In genomic region chr10:6580279-6581029, GRCh38 we compare ENCODE assay signal across 8 cellular contexts. TPM values are rescaled to one million over a fixed set of nuclear protein-coding genes. Genes with fewer than 3 reads are reported as not detected.
DNase-seq lines count a peak whose midpoint lies in the region; ATAC-seq and TF ChIP-seq lines count a peak whose summit lies in the region.

No MANE protein-coding gene starts in this region.

- H3K36me3 ChIP-seq in Karpas-422 (ENCODE audit: insufficient read depth, low read length) = no peaks in the 10 kb centered on the region
- no peaks in the 10 kb centered on the region for H3K36me3 ChIP-seq in kidney epithelial cell (ENCODE audit: control insufficient read depth, insufficient read depth, low read length)

- TF ChIP-seq CTCF in kidney epithelial cell (IDR thresholded peaks at IDR 0.05; ENCODE audit: insufficient read depth, low read length, poor library complexity, severe bottlenecking) = no peak

- H2AFZ ChIP-seq in Karpas-422 (ENCODE audit: low read length) = peak overlapping the region; percentile 99

- H3K27me3 ChIP-seq in Karpas-422 (ENCODE audit: low read length) = no peaks in the 10 kb centered on the region
- no peaks in the 10 kb centered on the region for H3K27me3 ChIP-seq in kidney epithelial cell (ENCODE audit: control insufficient read depth, insufficient read depth, low read length)

- peak; percentile 96 for ATAC-seq in GM21723 (IDR thresholded peaks at IDR 0.05; ENCODE audit: unreplicated experiment)

- H3K9ac ChIP-seq in Karpas-422 (ENCODE audit: low read length) = peak overlapping the region; percentile 69

- no peaks in the 10 kb centered on the region for H3K9me2 ChIP-seq in Karpas-422 (replicated peaks; ENCODE audit: insufficient read depth, low read length)

- H3K9me3 ChIP-seq in Karpas-422 (ENCODE audit: low read length) = no peaks in the 10 kb centered on the region

- no peaks in the 10 kb centered on the region for H4K20me1 ChIP-seq in Karpas-422 (ENCODE audit: insufficient read depth, low read depth, low read length)

- peak overlapping the region; percentile 89 for H3K4me2 ChIP-seq in Karpas-422 (ENCODE audit: low read depth, low read length, poor library complexity, severe bottlenecking)

- peak overlapping the region; percentile 74 for H3K4me3 ChIP-seq in Karpas-422 (ENCODE audit: low read length)
- H3K4me3 ChIP-seq in kidney epithelial cell (ENCODE audit: low read depth, low read length) = peak overlapping the region; percentile 71

- DNase-seq in ELF-1 (ENCODE audit: low read depth, low spot score) = peak; percentile 87
- peak; percentile 84 for DNase-seq in Karpas-422
- peak; percentile 94 for DNase-seq in activated CD4-positive, CD25-positive, alpha-beta regulatory T cell treated with anti-CD3 and anti-CD28 coated beads, Interleukin-2, amount 50 U/mL, for 72 hours
- peak; percentile 8 for DNase-seq in cerebellum (ENCODE audit: low spot score)
- no peak for DNase-seq in kidney epithelial cell (ENCODE audit: low read depth)
- peak; percentile 73 to 82 for DNase-seq in stimulated activated CD4-positive, alpha-beta T cell treated with anti-CD3 and anti-CD28 coated beads, Interleukin-15, amount 100 ng/mL, for 48 hours (ENCODE audit: low read depth in 2 of 2)
- DNase-seq in NCI-H524 treated with DMSO at 0.1 percent for 48 hours (lab: John Stamatoyannopoulos, UW) = no peak

- no peaks in the 10 kb centered on the region for H3K79me2 ChIP-seq in Karpas-422 (ENCODE audit: low read length)

- peaks cover 7% of the 10 kb centered on the region for H3K4me1 ChIP-seq in Karpas-422 (ENCODE audit: low read length)

- H3K27ac ChIP-seq in Karpas-422 (ENCODE audit: low read length) = no peak overlapping the region

RNA-seq across cellular contexts. Expression of gene PRKCQ, which starts 0.4 kb away (rescaled TPM):
- not detected in 2 replicates for total RNA-seq in Karpas-422 (2014; rRNA removed; shearing (Covaris generic); ENCODE audit: low replicate concordance)
- total RNA-seq in cerebellum (0.91 TPM), kidney epithelial cell (7.7 and 8.1 TPM in 2 replicates)

Comparison
In these comparisons a context has a peak if more than half of its experiments do, and no peak if none do; other contexts are left out.
1. DNase-seq: peak in ELF-1 (single experiment), Karpas-422 (single experiment), activated CD4-positive, CD25-positive, alpha-beta regulatory T cell treated with anti-CD3 and anti-CD28 coated beads, Interleukin-2, amount 50 U/mL, for 72 hours (single experiment), cerebellum (single experiment) and stimulated activated CD4-positive, alpha-beta T cell treated with anti-CD3 and anti-CD28 coated beads, Interleukin-15, amount 100 ng/mL, for 48 hours (2 of 2); none in kidney epithelial cell (single experiment) and NCI-H524 treated with DMSO at 0.1 percent for 48 hours (single experiment).